9 cellular contexts compared by ENCODE assay signal in the genomic region with DNA sequence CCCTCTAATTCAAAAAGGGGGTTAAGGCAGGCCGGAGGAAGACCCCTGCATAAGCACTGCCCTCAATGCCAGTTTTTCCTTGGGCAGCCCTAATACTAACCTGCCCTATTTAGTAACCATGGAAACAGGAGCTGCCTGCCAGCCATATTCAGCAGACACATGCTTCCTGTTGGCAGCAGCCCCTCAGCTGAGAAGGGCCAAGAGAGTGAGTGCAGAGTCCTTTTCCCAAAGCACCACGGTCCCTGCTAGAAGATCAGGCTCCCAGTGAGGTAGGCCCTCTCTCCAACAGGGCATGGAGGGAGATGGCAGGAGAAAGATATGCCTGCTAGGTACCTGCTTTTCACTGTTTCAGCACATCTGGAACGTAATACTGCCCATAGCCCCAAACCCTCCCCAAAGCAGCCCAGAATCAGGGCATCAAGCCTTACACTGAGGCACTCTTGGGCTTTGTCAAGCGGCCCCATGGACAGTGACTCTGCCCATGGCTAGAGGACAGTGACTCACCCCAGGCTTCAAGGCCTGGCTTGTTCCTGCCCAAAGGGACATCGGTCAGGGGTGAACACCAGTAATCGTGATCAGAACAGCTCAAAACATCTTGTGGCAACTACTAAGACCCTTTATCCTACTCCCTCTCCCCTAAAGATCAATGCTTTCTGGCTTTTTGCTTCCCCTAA.
DNase-seq lines count a peak whose midpoint lies in the region; ATAC-seq lines count a peak whose summit lies in the region.
"Had no signal": no experiment of that assay in that cellular context is flagged by ENCODE, and none has a peak within 500 bp of the region (broad histone marks: within the 10 kb centered on the region; RNA-seq: fewer than 3 reads in every experiment).

No MANE protein-coding gene starts in this region.

- ATAC-seq in memory B cell (ENCODE audit: low read depth): peak; percentile 59
- no peak for ATAC-seq in GM18520 (IDR thresholded peaks at IDR 0.05; ENCODE audit: unreplicated experiment)
- no peak for ATAC-seq in HG03565 (IDR thresholded peaks at IDR 0.05; ENCODE audit: unreplicated experiment)
- ATAC-seq in GM21390 (IDR thresholded peaks at IDR 0.05; ENCODE audit: unreplicated experiment): no peak

- DNase-seq in activated naive CD4-positive, alpha-beta T cell treated with anti-CD3 and anti-CD28 coated beads, Interleukin-2, amount 10 ng/mL, durations not matched to agents 7 days and 5 days: no peak
- DNase-seq in caudate nucleus (lab: John Stamatoyannopoulos, UW): peak in 34 of 61 donors; percentile 8 to 83 (median 41)
- DNase-seq in memory B cell (ENCODE audit: low spot score in 2 of 2): no peak
- DNase-seq in EL: no peak
- DNase-seq: CD4-positive, CD25-positive, alpha-beta regulatory T cell had no signal

- H3K27me3 Mint-ChIP-seq in activated naive CD4-positive, alpha-beta T cell treated with anti-CD3 and anti-CD28 coated beads, Interleukin-2, amount 50 U/mL, for 24 hours: no peaks in the 10 kb centered on the region
- H3K27me3 Mint-ChIP-seq in activated naive CD4-positive, alpha-beta T cell treated with anti-CD3 and anti-CD28 coated beads, Interleukin-2, amount 10 ng/mL, durations not matched to agents 7 days and 5 days: peaks cover 11% of the 10 kb centered on the region
- no peaks in the 10 kb centered on the region for H3K27me3 Mint-ChIP-seq in memory B cell
- H3K27me3 Mint-ChIP-seq: CD4-positive, CD25-positive, alpha-beta regulatory T cell had no signal

- no peaks in the 10 kb centered on the region for H3K9me3 Mint-ChIP-seq in activated naive CD4-positive, alpha-beta T cell treated with anti-CD3 and anti-CD28 coated beads, Interleukin-2, amount 50 U/mL, for 24 hours
- H3K9me3 Mint-ChIP-seq in activated naive CD4-positive, alpha-beta T cell treated with anti-CD3 and anti-CD28 coated beads, Interleukin-2, amount 10 ng/mL, durations not matched to agents 7 days and 5 days: no peaks in the 10 kb centered on the region
- no peaks in the 10 kb centered on the region for H3K9me3 Mint-ChIP-seq in memory B cell
- H3K9me3 Mint-ChIP-seq: CD4-positive, CD25-positive, alpha-beta regulatory T cell had no signal

- H3K4me1 Mint-ChIP-seq in activated naive CD4-positive, alpha-beta T cell treated with anti-CD3 and anti-CD28 coated beads, Interleukin-2, amount 50 U/mL, for 24 hours: peaks cover 16% of the 10 kb centered on the region
- peaks cover 2% of the 10 kb centered on the region for H3K4me1 Mint-ChIP-seq in activated naive CD4-positive, alpha-beta T cell treated with anti-CD3 and anti-CD28 coated beads, Interleukin-2, amount 10 ng/mL, durations not matched to agents 7 days and 5 days
- peaks cover 45% of the 10 kb centered on the region for H3K4me1 Mint-ChIP-seq in memory B cell

- H3K27ac Mint-ChIP-seq in activated naive CD4-positive, alpha-beta T cell treated with anti-CD3 and anti-CD28 coated beads, Interleukin-2, amount 50 U/mL, for 24 hours: peak overlapping the region; percentile 8
- no peak overlapping the region for H3K27ac Mint-ChIP-seq in activated naive CD4-positive, alpha-beta T cell treated with anti-CD3 and anti-CD28 coated beads, Interleukin-2, amount 10 ng/mL, durations not matched to agents 7 days and 5 days
- H3K27ac Mint-ChIP-seq in memory B cell: peak overlapping the region; percentile 59

- no peaks in the 10 kb centered on the region for H3K36me3 Mint-ChIP-seq in activated naive CD4-positive, alpha-beta T cell treated with anti-CD3 and anti-CD28 coated beads, Interleukin-2, amount 50 U/mL, for 24 hours
- H3K36me3 Mint-ChIP-seq in activated naive CD4-positive, alpha-beta T cell treated with anti-CD3 and anti-CD28 coated beads, Interleukin-2, amount 10 ng/mL, durations not matched to agents 7 days and 5 days: no peaks in the 10 kb centered on the region
- H3K36me3 Mint-ChIP-seq in memory B cell: peaks cover 1% of the 10 kb centered on the region
- H3K36me3 Mint-ChIP-seq: CD4-positive, CD25-positive, alpha-beta regulatory T cell had no signal

- no peak overlapping the region for H3K4me3 Mint-ChIP-seq in activated naive CD4-positive, alpha-beta T cell treated with anti-CD3 and anti-CD28 coated beads, Interleukin-2, amount 50 U/mL, for 24 hours
- H3K4me3 Mint-ChIP-seq in activated naive CD4-positive, alpha-beta T cell treated with anti-CD3 and anti-CD28 coated beads, Interleukin-2, amount 10 ng/mL, durations not matched to agents 7 days and 5 days: no peak overlapping the region
- H3K4me3 Mint-ChIP-seq in memory B cell: peak overlapping the region; percentile 35
- H3K4me3 Mint-ChIP-seq: CD4-positive, CD25-positive, alpha-beta regulatory T cell had no signal

- peak overlapping the region; percentile 9 for H3K27ac ChIP-seq in caudate nucleus (ENCODE audit: low read depth, low read length)

- CTCF ChIA-PET in activated naive CD4-positive, alpha-beta T cell treated with anti-CD3 and anti-CD28 coated beads, Interleukin-2, amount 10 ng/mL, durations not matched to agents 7 days and 5 days (lab: Charles Lee): interaction anchor here (1.1 to 1.7 kb wide), 2 partner anchors 12 to 313 kb away, joined by 3 to 6 read pairs; no protein-coding TSS in a partner anchor

Comparison
In these comparisons a context has a peak if more than half of its experiments do, and no peak if none do; other contexts are left out.
1. DNase-seq: peak in caudate nucleus (34 of 61); none in activated naive CD4-positive, alpha-beta T cell treated with anti-CD3 and anti-CD28 coated beads, Interleukin-2, amount 10 ng/mL, durations not matched to agents 7 days and 5 days (single experiment), memory B cell (0 of 2) and EL (single experiment).